In genomic region chr2:191298306-191298705, GRCh38 we compare ENCODE assay signal across 15 cellular contexts. TPM values are rescaled to one million over a fixed set of nuclear protein-coding genes. Genes with fewer than 3 reads are reported as not detected.
A peak's percentile ranks its signal among the peaks of the same experiment; 100 is the strongest.
DNase-seq lines count a peak whose midpoint lies in the region; TF ChIP-seq lines count a peak whose summit lies in the region.
"Had no signal": no experiment of that assay in that cellular context is flagged by ENCODE, and none has a peak within 500 bp of the region (broad histone marks: within the 10 kb centered on the region; RNA-seq: fewer than 3 reads in every experiment).

No MANE protein-coding gene starts in this region.

- H3K4me3 ChIP-seq in GM23248 = no peak overlapping the region
- H3K4me3 ChIP-seq in astrocyte of the spinal cord (ENCODE audit: low read depth, low read length) = no peak overlapping the region
- H3K4me3 ChIP-seq in fibroblast of the aortic adventitia (ENCODE audit: low read depth, low read length) = no peak overlapping the region
- no peak overlapping the region for H3K4me3 ChIP-seq in smooth muscle cell
- H3K4me3 ChIP-seq: Peyer's patch had no signal

- no peak overlapping the region for H2AFZ ChIP-seq in GM23248
- no peak overlapping the region for H2AFZ ChIP-seq in smooth muscle cell (ENCODE audit: low read depth)

- H3K4me1 ChIP-seq in GM23248 (ENCODE audit: insufficient read depth) = peaks cover 71% of the 10 kb centered on the region
- peaks cover 5% of the 10 kb centered on the region for H3K4me1 ChIP-seq in smooth muscle cell (ENCODE audit: low read depth)
- H3K4me1 ChIP-seq: Peyer's patch had no signal

- 25 to 34% methylated on average over 2 of the region's 2 CpGs for WGBS in GM23248 (ENCODE audit: low coverage in 1 of 2, low lambda C conversion rate in 2 of 2, missing lambda C conversion rate in 2 of 2), 2 experiments
- 55% methylated on average over 2 of the region's 2 CpGs for WGBS in smooth muscle cell (ENCODE audit: low lambda C conversion rate)

- H3F3A ChIP-seq in GM23248 (ENCODE audit: insufficient read depth) (peaks cover 50% of the 10 kb centered on the region), smooth muscle cell (ENCODE audit: low read depth) (no peaks in the 10 kb centered on the region)

- peak overlapping the region; percentile 57 for H3K27ac ChIP-seq in GM23248
- no peak overlapping the region for H3K27ac ChIP-seq in smooth muscle cell (ENCODE audit: low read depth)
- H3K27ac ChIP-seq: Peyer's patch had no signal

- peaks cover 8% of the 10 kb centered on the region; the same call in 1 of the 2 replicates for H3K36me3 ChIP-seq in GM23248 (ENCODE audit: low read depth)
- no peaks in the 10 kb centered on the region for H3K36me3 ChIP-seq in smooth muscle cell (ENCODE audit: low read depth)
- H3K36me3 ChIP-seq: Peyer's patch had no signal

- 0 out of 2 replicates have a peak overlapping the region, but pooled peaks have one; percentile 7 for H3K9ac ChIP-seq in GM23248
- H3K9ac ChIP-seq in smooth muscle cell (ENCODE audit: low read depth) = no peak overlapping the region

- TF ChIP-seq CTCF in astrocyte of the spinal cord (IDR thresholded peaks at IDR 0.05; ENCODE audit: low read depth, low read length) = no peak
- no peak for TF ChIP-seq CTCF in fibroblast of the aortic adventitia (IDR thresholded peaks at IDR 0.05; ENCODE audit: insufficient read depth, low read length)
- no peak for TF ChIP-seq CTCF in smooth muscle cell (IDR thresholded peaks at IDR 0.05; ENCODE audit: borderline replicate concordance, insufficient read depth, poor library complexity, severe bottlenecking)

- H3K27me3 ChIP-seq in GM23248 (replicated peaks; ENCODE audit: insufficient read depth) = no peaks in the 10 kb centered on the region
- H3K27me3 ChIP-seq in smooth muscle cell (ENCODE audit: low read depth) = no peaks in the 10 kb centered on the region
- H3K27me3 ChIP-seq: Peyer's patch had no signal

- peaks cover 4% of the 10 kb centered on the region; the same call in 1 of the 2 replicates for H3K9me2 ChIP-seq in GM23248 (ENCODE audit: insufficient read depth)

- H3K9me3 ChIP-seq in GM23248 (ENCODE audit: low read depth) (no peaks in the 10 kb centered on the region), smooth muscle cell (replicated peaks; ENCODE audit: low read depth) (no peaks in the 10 kb centered on the region)
- H3K9me3 ChIP-seq: Peyer's patch had no signal

- in situ Hi-C loops in GM23248 (cut with MboI) = no loop called here
- in situ Hi-C loops in astrocyte of the spinal cord (cut with HindIII; ENCODE audit: low sequenced_read_pairs) = no loop called here

- H4K20me1 ChIP-seq in GM23248 (ENCODE audit: insufficient read depth) (no peaks in the 10 kb centered on the region), smooth muscle cell (ENCODE audit: low read depth) (peaks cover 63% of the 10 kb centered on the region)

- peak; percentile 81 for DNase-seq in GM23248
- peak; percentile 57 for DNase-seq in astrocyte of the spinal cord (ENCODE audit: low read depth, low spot score)
- peak; percentile 66 for DNase-seq in fibroblast of the aortic adventitia (ENCODE audit: low read depth)
- no peak for DNase-seq in smooth muscle cell (lab: John Stamatoyannopoulos, UW; ENCODE audit: unreplicated experiment)
- DNase-seq in NCI-H69 (lab: John Stamatoyannopoulos, UW) = no peak
- DNase-seq in activated effector memory CD4-positive, alpha-beta T cell treated with Interleukin-2 at 50 U/mL for 16 hours = no peak
- no peak for DNase-seq in superior temporal gyrus (ENCODE audit: extremely low spot score)
- DNase-seq: ACHN; CD8-positive, alpha-beta memory T cell; H9; NCI-H1417; NCI-H1930; NCI-H510A; Peyer's patch; SHP77 treated with DMSO at 0.1 percent for 48 hours had no signal

- H3K4me2 ChIP-seq in GM23248 (ENCODE audit: unreplicated experiment) = peak overlapping the region; percentile 80
- H3K4me2 ChIP-seq in smooth muscle cell = peak overlapping the region; percentile 27

- peaks cover 97% of the 10 kb centered on the region for H3K79me2 ChIP-seq in GM23248 (ENCODE audit: insufficient read depth)
- H3K79me2 ChIP-seq in smooth muscle cell (ENCODE audit: low read depth) = peaks cover 40% of the 10 kb centered on the region

RNA-seq across cellular contexts. Expression of gene MYO1B, which starts 53.1 kb away (rescaled TPM):
- total RNA-seq in GM23248 (2014; rRNA removed; shearing (Covaris generic)) = 197 and 211 TPM in 2 replicates
- polyA plus RNA-seq in GM23248 (2016; fragmentation: Nextera tagmentation; extraction: Ambion mirVana) (120 and 126 TPM in 2 replicates), smooth muscle cell (58.8 and 69.1 TPM in 2 replicates)
- total RNA-seq in fibroblast of the aortic adventitia (ENCODE audit: low replicate concordance) (75.3 and 103 TPM in 2 replicates), smooth muscle cell (133 and 146 TPM in 2 replicates)

Comparison
In these comparisons a context has a peak if more than half of its experiments do, and no peak if none do; other contexts are left out.
1. DNase-seq: peak in GM23248 (single experiment), astrocyte of the spinal cord (single experiment) and fibroblast of the aortic adventitia (single experiment); none in smooth muscle cell (single experiment), NCI-H69 (single experiment), activated effector memory CD4-positive, alpha-beta T cell treated with Interleukin-2 at 50 U/mL for 16 hours (single experiment) and superior temporal gyrus (single experiment).